Comparison of ENCODE assay signal across 14 cellular contexts in the genomic region with DNA sequence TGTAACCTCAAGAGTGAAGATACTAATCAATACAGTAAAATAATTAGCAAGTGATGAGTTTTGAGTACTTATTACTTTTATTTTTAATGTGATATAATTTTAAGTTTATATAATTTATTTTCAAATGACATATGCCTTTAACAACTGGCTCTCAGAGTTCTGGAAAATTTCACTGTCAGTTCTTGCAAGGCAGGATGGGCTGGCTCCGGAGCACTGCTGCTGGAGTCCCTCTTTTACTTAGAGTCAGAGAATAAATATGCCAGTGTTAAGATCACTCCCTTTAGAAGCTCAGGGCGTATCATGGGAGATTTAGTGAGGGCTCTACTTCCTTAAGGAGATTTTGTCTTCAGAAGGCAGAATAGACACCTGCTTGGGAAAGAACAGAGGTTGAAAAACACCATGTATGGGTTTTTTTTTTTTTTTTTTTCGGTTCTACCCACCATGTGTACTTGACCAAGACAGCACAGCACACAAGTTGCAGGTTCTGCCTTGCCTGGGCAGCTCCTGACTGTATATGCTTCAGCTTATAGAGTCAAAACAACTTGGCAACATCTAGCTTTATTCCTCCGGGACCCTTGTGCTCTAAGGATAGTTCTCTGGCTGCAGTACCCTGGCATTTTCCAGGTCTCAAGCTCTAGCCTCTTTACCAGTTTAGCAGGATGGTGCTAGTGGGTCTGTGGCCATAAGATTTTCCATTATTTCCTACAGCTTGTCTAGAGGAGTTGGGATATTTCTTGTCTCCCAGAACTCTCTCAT. TPM values are rescaled to one million over a fixed set of nuclear protein-coding genes. Genes with fewer than 3 reads are reported as not detected.
DNase-seq lines count a peak whose midpoint lies in the region; ATAC-seq and TF ChIP-seq lines count a peak whose summit lies in the region.
"Had no signal": no experiment of that assay in that cellular context is flagged by ENCODE, and none has a peak within 500 bp of the region (broad histone marks: within the 10 kb centered on the region; RNA-seq: fewer than 3 reads in every experiment).

No MANE protein-coding gene starts in this region.

- TF ChIP-seq CTCF in mesothelial cell of epicardium (IDR thresholded peaks at IDR 0.05; ENCODE audit: unreplicated experiment): no peak
- TF ChIP-seq CTCF in osteoblast (IDR thresholded peaks at IDR 0.05; ENCODE audit: extremely low read depth, low read depth, low read length): no peak

- H4K20me1 ChIP-seq in BLaER1: no peaks in the 10 kb centered on the region
- H4K20me1 ChIP-seq in osteoblast (ENCODE audit: insufficient read depth, low read length): no peaks in the 10 kb centered on the region

- ATAC-seq in GM21367 (IDR thresholded peaks at IDR 0.05; ENCODE audit: unreplicated experiment): peak; percentile 37
- ATAC-seq in GM21737 (IDR thresholded peaks at IDR 0.05; ENCODE audit: unreplicated experiment): no peak
- ATAC-seq in activated T-cell treated with anti-CD3 and anti-CD28 coated beads, Interleukin-2, amount 50 U/mL, for 4 hours: no peak
- ATAC-seq in GM18517 (IDR thresholded peaks at IDR 0.05; ENCODE audit: unreplicated experiment): no peak
- ATAC-seq: activated naive CD4-positive, alpha-beta T cell treated with anti-CD3 and anti-CD28 coated beads, Interleukin-2, amount 50 U/mL, for 72 hours had no signal

- H3K4me3 Mint-ChIP-seq in IgD-negative memory B cell: peak overlapping the region; percentile 13 to 82 (median 54)
- no peak overlapping the region for H3K4me3 Mint-ChIP-seq in mesothelial cell of epicardium
- no peak overlapping the region for H3K4me3 Mint-ChIP-seq in activated T-cell treated with anti-CD3 and anti-CD28 coated beads, Interleukin-2, amount 50 U/mL, for 4 hours
- H3K4me3 Mint-ChIP-seq: HFFc6 had no signal

- peak overlapping the region; percentile 74 to 89 (median 88) for H3K27ac Mint-ChIP-seq in IgD-negative memory B cell
- H3K27ac Mint-ChIP-seq in mesothelial cell of epicardium: peak overlapping the region; percentile 10
- H3K27ac Mint-ChIP-seq: activated naive CD4-positive, alpha-beta T cell treated with anti-CD3 and anti-CD28 coated beads, Interleukin-2, amount 50 U/mL, for 72 hours; HFFc6 had no signal

- no peaks in the 10 kb centered on the region for H3K27me3 ChIP-seq in BLaER1
- peaks cover 30% of the 10 kb centered on the region for H3K27me3 ChIP-seq in osteoblast (ENCODE audit: insufficient read depth, low read length)

- H3K27me3 Mint-ChIP-seq in IgD-negative memory B cell (no peaks in the 10 kb centered on the region), mesothelial cell of epicardium (ENCODE audit: low read depth) (peaks cover 27% of the 10 kb centered on the region)
- peaks cover 17% of the 10 kb centered on the region for H3K27me3 Mint-ChIP-seq in activated T-cell treated with anti-CD3 and anti-CD28 coated beads, Interleukin-2, amount 50 U/mL, for 4 hours (ENCODE audit: low read depth)

- H3K36me3 ChIP-seq in BLaER1 (no peaks in the 10 kb centered on the region), osteoblast (ENCODE audit: insufficient read depth, low read length) (no peaks in the 10 kb centered on the region)

- H3K4me1 ChIP-seq in BLaER1: peaks cover 17% of the 10 kb centered on the region
- no peaks in the 10 kb centered on the region for H3K4me1 ChIP-seq in osteoblast (ENCODE audit: insufficient read depth, low read length)

- H3K9me3 ChIP-seq in BLaER1 (no peaks in the 10 kb centered on the region), osteoblast (ENCODE audit: low read depth, low read length) (no peaks in the 10 kb centered on the region)

- H3K27ac ChIP-seq in BLaER1: 0 out of 2 replicates have a peak overlapping the region, but pooled peaks have one; percentile 28
- no peak overlapping the region for H3K27ac ChIP-seq in osteoblast (ENCODE audit: low read depth, low read length)

- no peaks in the 10 kb centered on the region for H3K79me2 ChIP-seq in osteoblast (ENCODE audit: insufficient read depth, low read length)

- peak overlapping the region; percentile 61 for H3K4me2 ChIP-seq in BLaER1
- H3K4me2 ChIP-seq in osteoblast (ENCODE audit: insufficient read depth, low read length): no peak overlapping the region

- no peaks in the 10 kb centered on the region for H3K9me3 Mint-ChIP-seq in IgD-negative memory B cell
- peaks cover 8% of the 10 kb centered on the region for H3K9me3 Mint-ChIP-seq in mesothelial cell of epicardium
- H3K9me3 Mint-ChIP-seq in activated T-cell treated with anti-CD3 and anti-CD28 coated beads, Interleukin-2, amount 50 U/mL, for 4 hours: no peaks in the 10 kb centered on the region
- H3K9me3 Mint-ChIP-seq: activated naive CD4-positive, alpha-beta T cell treated with anti-CD3 and anti-CD28 coated beads, Interleukin-2, amount 50 U/mL, for 72 hours; HFFc6 had no signal

- H3K36me3 Mint-ChIP-seq in IgD-negative memory B cell (no peaks in the 10 kb centered on the region), mesothelial cell of epicardium (no peaks in the 10 kb centered on the region)
- no peaks in the 10 kb centered on the region for H3K36me3 Mint-ChIP-seq in activated T-cell treated with anti-CD3 and anti-CD28 coated beads, Interleukin-2, amount 50 U/mL, for 4 hours (ENCODE audit: insufficient read depth)
- H3K36me3 Mint-ChIP-seq: activated naive CD4-positive, alpha-beta T cell treated with anti-CD3 and anti-CD28 coated beads, Interleukin-2, amount 50 U/mL, for 72 hours had no signal

- no peak overlapping the region for H2AFZ ChIP-seq in osteoblast (ENCODE audit: low read length)

- DNase-seq in mesothelial cell of epicardium (ENCODE audit: low spot score in 2 of 2, unreplicated experiment in 2 of 2) (no peak), osteoblast (ENCODE audit: insufficient read length, low spot score, missing footprints) (no peak)
- DNase-seq in activated T-cell treated with anti-CD3 and anti-CD28 coated beads, Interleukin-2, amount 50 U/mL, for 4 hours: no peak
- DNase-seq: activated CD8-positive, alpha-beta memory T cell treated with anti-CD3 and anti-CD28 coated beads for 24 hours; cortex of kidney; HFFc6; nucleus accumbens; stimulated activated CD4-positive, alpha-beta T cell treated with anti-CD3 and anti-CD28 coated beads, Interleukin-1b, Interleukin-23, amount 100 ng/mL, for 48 hours had no signal

- H3K9ac ChIP-seq in BLaER1: no peak overlapping the region

- H3K4me1 Mint-ChIP-seq in IgD-negative memory B cell: peaks cover 20 to 43% (median 29%) of the 10 kb centered on the region in 3 donors
- peaks cover 19% of the 10 kb centered on the region for H3K4me1 Mint-ChIP-seq in mesothelial cell of epicardium
- H3K4me1 Mint-ChIP-seq in activated T-cell treated with anti-CD3 and anti-CD28 coated beads, Interleukin-2, amount 50 U/mL, for 4 hours (ENCODE audit: low read depth): no peaks in the 10 kb centered on the region

- no peak overlapping the region for H3K4me3 ChIP-seq in BLaER1
- H3K4me3 ChIP-seq in osteoblast (ENCODE audit: insufficient read depth, low read length): no peak overlapping the region

RNA-seq across cellular contexts. Expression of gene FMOD, which starts 29.7 kb away (rescaled TPM):
- polyA plus RNA-seq in IgD-negative memory B cell: 0.28 TPM
- total RNA-seq in mesothelial cell of epicardium (77.3 to 86.0 TPM (median 82.1 TPM) in 3 replicates), osteoblast (2.9 and 5.9 TPM in 2 replicates)
- total RNA-seq in activated T-cell treated with anti-CD3 and anti-CD28 coated beads, Interleukin-2, amount 50 U/mL, for 4 hours: 1 to 10 TPM in 1 of 3 donors, under 1 TPM in 2; 0.19 to 1.1 (median 0.26) TPM

Comparison
In these comparisons a context has a peak if more than half of its experiments do, and no peak if none do; other contexts are left out.
1. H3K4me3 Mint-ChIP-seq: peak in IgD-negative memory B cell (4 of 4); none in mesothelial cell of epicardium (single experiment) and activated T-cell treated with anti-CD3 and anti-CD28 coated beads, Interleukin-2, amount 50 U/mL, for 4 hours (single experiment).
2. RNA of gene FMOD, which starts 29.7 kb away (total RNA-seq): 77.3 to 86.0 TPM in mesothelial cell of epicardium; 2.9 to 5.9 TPM in osteoblast and 0.19 to 1.1 TPM in activated T-cell treated with anti-CD3 and anti-CD28 coated beads, Interleukin-2, amount 50 U/mL, for 4 hours; every median in the first group is over 10 times any median in the second.